Comparison of ENCODE assay signal across 1 cellular context in genomic region chr14:92540472-92541048, GRCh38.
TF ChIP-seq lines count a peak whose summit lies in the region.

No MANE protein-coding gene starts in this region.

TF ChIP-seq in liver, 16 proteins besides CTCF, POLR2A, EP300 and RAD21 (continued from another document):
- TF ChIP-seq REST (IDR thresholded peaks at IDR 0.05) = no peak
